8 cellular contexts compared by ENCODE assay signal in genomic region chr3:164221297-164221696, GRCh38.
"Had no signal": no experiment of that assay in that cellular context is flagged by ENCODE, and none has a peak within 500 bp of the region (broad histone marks: within the 10 kb centered on the region; RNA-seq: fewer than 3 reads in every experiment).

No MANE protein-coding gene starts in this region.

- FAIRE-seq: H1, H54, HTR-8/SVneo, K562 had no signal

- H3K4me3 ChIP-seq: GM23338, K562 had no signal

- DNase-seq: H9, HCEC 1CT, IMR-90 had no signal
